16 cellular contexts compared by ENCODE assay signal in the genomic region with DNA sequence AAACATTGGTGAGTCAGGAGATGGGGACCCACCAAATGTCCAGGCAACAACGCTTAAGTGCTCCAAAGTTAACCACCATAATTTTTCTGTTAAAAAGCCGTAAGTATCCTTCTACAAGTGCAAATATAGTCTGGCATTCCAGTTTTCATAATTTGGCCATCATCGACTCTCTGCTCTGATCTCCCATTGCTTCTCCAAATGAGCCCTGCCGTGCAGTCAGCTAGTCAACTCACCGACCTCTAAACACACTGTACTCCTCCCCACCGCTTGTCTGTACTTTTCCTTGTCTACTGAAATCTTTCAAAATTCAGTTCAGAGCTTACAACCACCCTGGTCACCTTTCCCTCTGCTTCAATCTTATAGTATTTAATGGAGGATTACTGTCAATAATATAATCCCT. TPM values are rescaled to one million over a fixed set of nuclear protein-coding genes. Genes with fewer than 3 reads are reported as not detected.
A peak's percentile ranks its signal among the peaks of the same experiment; 100 is the strongest.
DNase-seq lines count a peak whose midpoint lies in the region; ATAC-seq, FAIRE-seq and TF ChIP-seq lines count a peak whose summit lies in the region.
"Had no signal": no experiment of that assay in that cellular context is flagged by ENCODE, and none has a peak within 500 bp of the region (broad histone marks: within the 10 kb centered on the region; RNA-seq: fewer than 3 reads in every experiment).

No MANE protein-coding gene starts in this region.

- H3K27ac ChIP-seq in GM12878 (ENCODE audit: control insufficient read depth, insufficient read depth) = 0 out of 2 replicates have a peak overlapping the region, but pooled peaks have one; percentile 0
- H3K27ac ChIP-seq in spleen = peak overlapping the region in 6 of 8 donors; percentile 2 to 83 (median 76)
- H3K27ac ChIP-seq: PC-9, tibial artery had no signal

- intact Hi-C loops in GM12878 (cut with micrococcal nuclease; ENCODE audit: unreplicated experiment) = no loop called here
- intact Hi-C loops in spleen (cut with DNase I; ENCODE audit: low total_unique reads) = no loop called here
- intact Hi-C loops in posterior vena cava (cut with DNase I) = no loop called here

- TF ChIP-seq EP300 in GM12878 (IDR thresholded peaks at IDR 0.05; ENCODE audit: borderline replicate concordance in 1 of 2, control insufficient read depth in 1 of 2, low read depth in 2 of 2, low read length in 2 of 2) = no peak

- H3K4me2 ChIP-seq in Loucy (ENCODE audit: low read depth, low read length, poor library complexity, severe bottlenecking) (peak overlapping the region; percentile 27), GM12878 (ENCODE audit: control insufficient read depth, insufficient read depth) (no peak overlapping the region)
- H3K4me2 ChIP-seq: PC-9 had no signal

- H3K27me3 ChIP-seq in Loucy (ENCODE audit: insufficient read depth, low read length, poor library complexity, severe bottlenecking) (no peaks in the 10 kb centered on the region), GM12878 (replicated peaks in 1 of 2; ENCODE audit: control insufficient read depth in 2 of 2, insufficient read depth in 2 of 2, low read length in 1 of 2) (no peaks in the 10 kb centered on the region), spleen (replicated peaks in 1 of 7) (no peaks in the 10 kb centered on the region)
- H3K27me3 ChIP-seq: tibial artery had no signal

- no peak overlapping the region for H3K4me3 Mint-ChIP-seq in activated T-cell treated with anti-CD3 and anti-CD28 coated beads, Interleukin-2, amount 50 U/mL, for 24 hours

- 41% methylated on average over 6 of the region's 6 CpGs for WGBS in GM12878 (ENCODE audit: insufficient coverage, insufficient replicate concordance, low lambda C conversion rate, missing lambda C conversion rate)
- WGBS in spleen, 5 donors = 76 to 88% (median 79%) methylated on average over 6 of the region's 6 CpGs

- no peak overlapping the region for H2AFZ ChIP-seq in Loucy (ENCODE audit: low read length)
- H2AFZ ChIP-seq in GM12878 (ENCODE audit: control insufficient read depth, low read depth, low read length) = no peak overlapping the region
- H2AFZ ChIP-seq: PC-9 had no signal

- RAD21 ChIA-PET in GM12878 (lab: Charles Lee; ENCODE audit: unreplicated experiment) = interaction anchor here (0.7 to 1.0 kb wide), 2 partner anchors 24 to 46 kb away, joined by 3 to 4 read pairs; no protein-coding TSS in a partner anchor

- in situ Hi-C loops in GM12878 (cut with MboI) = no loop called here

- FAIRE-seq in GM12878 (lab: Jason Lieb, UNC) = no peak
- FAIRE-seq: kidney had no signal

- SMC1A ChIA-PET in GM12878 (lab: Charles Lee; ENCODE audit: uncharacterized antibody, unreplicated experiment) = interaction anchor here (0.6 to 1.1 kb wide), 2 partner anchors 44 to 53 kb away, joined by 3 read pairs; no protein-coding TSS in a partner anchor

- CTCF ChIA-PET in GM12878 (lab: Yijun Ruan, JAX) = interaction anchor here (1.1 to 15.4 kb wide), 3 partner anchors 11 to 37 kb away, joined by 3 to 182 read pairs (median 4); no protein-coding TSS in a partner anchor

- peaks cover 87% of the 10 kb centered on the region for H3K4me1 ChIP-seq in Loucy (ENCODE audit: insufficient read depth, low read length, poor library complexity, severe bottlenecking)
- peaks cover 53% of the 10 kb centered on the region for H3K4me1 ChIP-seq in GM12878 (ENCODE audit: control insufficient read depth, insufficient read depth, low read length)
- peaks cover 57 to 100% (median 94%) of the 10 kb centered on the region in 6 donors for H3K4me1 ChIP-seq in spleen

- peaks cover 72% of the 10 kb centered on the region for H3K79me2 ChIP-seq in Loucy (ENCODE audit: insufficient read depth, low read length)
- H3K79me2 ChIP-seq in GM12878 (ENCODE audit: control insufficient read depth, insufficient read depth, low read length) = peaks cover 89% of the 10 kb centered on the region

- TF ChIP-seq RAD21 in GM12878 (IDR thresholded peaks at IDR 0.05; ENCODE audit: insufficient read depth, low read depth, low read length) = no peak

- H3K36me3 Mint-ChIP-seq in activated T-cell treated with anti-CD3 and anti-CD28 coated beads, Interleukin-2, amount 50 U/mL, for 24 hours (ENCODE audit: low read depth) = peaks cover 11% of the 10 kb centered on the region

- H3K27me3 Mint-ChIP-seq in activated T-cell treated with anti-CD3 and anti-CD28 coated beads, Interleukin-2, amount 50 U/mL, for 24 hours = no peaks in the 10 kb centered on the region

- POLR2A ChIA-PET in GM12878 (lab: Charles Lee) = interaction anchor here (0.5 to 1.7 kb wide), 4 partner anchors 16 to 88 kb away, joined by 3 to 6 read pairs (median 3); no protein-coding TSS in a partner anchor

- TF ChIP-seq CTCF in Loucy (conservative IDR thresholded peaks at IDR 0.05; ENCODE audit: low read length) (no peak), GM12878 (IDR thresholded peaks at IDR 0.05 in 2 of 3, conservative IDR thresholded peaks at IDR 0.05 in 1 of 3; ENCODE audit: control insufficient read depth in 2 of 3, extremely low read depth in 1 of 3, insufficient read depth in 1 of 3, low read depth in 3 of 3, low read length in 3 of 3) (no peak), spleen (IDR thresholded peaks at IDR 0.05 in 8 of 11, conservative IDR thresholded peaks at IDR 0.05 in 3 of 11) (no peak)

- TSS peak; percentile 42 for BruUV-seq in GM12878 (replicated peaks; lab: Mats Ljungman, UMichigan)

- peak overlapping the region; percentile 91 for H3K27ac Mint-ChIP-seq in activated T-cell treated with anti-CD3 and anti-CD28 coated beads, Interleukin-2, amount 50 U/mL, for 24 hours

- no peaks in the 10 kb centered on the region for H3K36me3 ChIP-seq in Loucy (ENCODE audit: insufficient read depth, low read length)
- H3K36me3 ChIP-seq in GM12878 (ENCODE audit: control insufficient read depth in 2 of 2, insufficient read depth in 2 of 2, low read length in 1 of 2) = peaks cover 1 to 7% of the 10 kb centered on the region in 2 experiments; a peak in 3 of 4 replicates
- no peaks in the 10 kb centered on the region for H3K36me3 ChIP-seq in spleen
- H3K36me3 ChIP-seq: tibial artery had no signal

- TF ChIP-seq POLR2A in GM12878 (IDR thresholded peaks at IDR 0.05; ENCODE audit: low read depth, low read length) = no peak
- TF ChIP-seq POLR2A in spleen (IDR thresholded peaks at IDR 0.05) = no peak

- H3K4me1 Mint-ChIP-seq in activated T-cell treated with anti-CD3 and anti-CD28 coated beads, Interleukin-2, amount 50 U/mL, for 24 hours (ENCODE audit: low read depth) = peaks cover 85% of the 10 kb centered on the region

- H3K9me2 ChIP-seq in Loucy (replicated peaks; ENCODE audit: low read depth, low read length) = no peaks in the 10 kb centered on the region

- no peaks in the 10 kb centered on the region for H4K20me1 ChIP-seq in Loucy (ENCODE audit: insufficient read depth, low read length, poor library complexity, severe bottlenecking)
- H4K20me1 ChIP-seq in GM12878 (ENCODE audit: control insufficient read depth, insufficient read depth) = no peaks in the 10 kb centered on the region

- H3K9ac ChIP-seq in Loucy (ENCODE audit: low read depth, low read length, poor library complexity, severe bottlenecking) = peak overlapping the region; percentile 48
- no peak overlapping the region for H3K9ac ChIP-seq in GM12878 (ENCODE audit: control insufficient read depth, insufficient read depth, low read length)

- H3K9me3 ChIP-seq in Loucy (ENCODE audit: insufficient read depth, low read depth, low read length) = no peaks in the 10 kb centered on the region
- no peaks in the 10 kb centered on the region for H3K9me3 ChIP-seq in GM12878 (replicated peaks; ENCODE audit: control insufficient read depth, insufficient read depth, low read length)
- H3K9me3 ChIP-seq in spleen = no peaks in the 10 kb centered on the region
- H3K9me3 ChIP-seq: tibial artery had no signal

- no peaks in the 10 kb centered on the region for H3K9me3 Mint-ChIP-seq in activated T-cell treated with anti-CD3 and anti-CD28 coated beads, Interleukin-2, amount 50 U/mL, for 24 hours

- H3F3A ChIP-seq in Loucy (ENCODE audit: low read depth) = peaks cover 30% of the 10 kb centered on the region

- no peak for ATAC-seq in GM12878

- no peak for DNase-seq in activated T-cell treated with anti-CD3 and anti-CD28 coated beads, Interleukin-2, amount 50 U/mL, for 24 hours
- no peak for DNase-seq in activated T-cell treated with anti-CD3 and anti-CD28 coated beads, Interleukin-2, amount 50 U/mL, for 48 hours
- DNase-seq in GM12878 (ENCODE audit: low read depth, low spot score) (no peak), spleen (no peak), NCI-H2196 treated with DMSO at 0.1 percent for 48 hours (lab: John Stamatoyannopoulos, UW; ENCODE audit: unreplicated experiment) (no peak), globus pallidus (ENCODE audit: low spot score) (no peak), posterior vena cava (ENCODE audit: low spot score) (no peak)
- DNase-seq: activated CD4-positive, alpha-beta T cell treated with anti-CD3 and anti-CD28 coated beads, Interleukin-2, amount 50 U/mL, for 4 hours; central memory CD4-positive, alpha-beta T cell; kidney; NCI-H1105 treated with DMSO at 0.1 percent for 48 hours; NCI-H226; PC-9; SW 1271; tibial artery had no signal

- H3K4me3 ChIP-seq in Loucy (ENCODE audit: low read length, poor library complexity, severe bottlenecking) = no peak overlapping the region
- H3K4me3 ChIP-seq in GM12878 = no peak overlapping the region
- H3K4me3 ChIP-seq in spleen = no peak overlapping the region
- H3K4me3 ChIP-seq: PC-9, tibial artery had no signal

RNA-seq across cellular contexts. Expression of a gene that starts 52.6 kb away (rescaled TPM):
- total RNA-seq in GM12878 (2013; cell fraction: nucleolus; rRNA removed) = 89.0 and 97.1 TPM in 2 replicates
- total RNA-seq in GM12878 (2014; rRNA removed) = 55.6 and 58.3 TPM in 2 replicates
- 39.7 and 49.1 TPM in 2 replicates for total RNA-seq in GM12878 (2014; rRNA removed; fragmentation: Illumina TruSeq; extraction: Trizol)
- total RNA-seq in GM12878 (2021) = 59.6 and 60.6 TPM in 2 replicates
- polyA plus RNA-seq in GM12878 (2011; ENCODE audit: low read depth) = 19.4 TPM
- 28.3 and 39.2 TPM in 2 replicates for polyA plus RNA-seq in GM12878 (2011; rRNA removed)
- 62.0 and 77.9 TPM in 2 replicates for polyA plus RNA-seq in GM12878 (2011; cell fraction: cytosol; rRNA removed)
- polyA plus RNA-seq in GM12878 (2011; cell fraction: nucleus; rRNA removed) = 63.2 and 65.7 TPM in 2 replicates
- polyA plus RNA-seq in GM12878 (2012) = 31.7 and 40.1 TPM in 2 replicates
- 24.1 and 45.5 TPM in 2 replicates for polyA plus RNA-seq in GM12878 (2014; fragmentation: Illumina TruSeq; extraction: Trizol)
- polyA plus RNA-seq in GM12878 (2014; fragmentation: Nextera tagmentation; extraction: Ambion mirVana) = 10 to 100 TPM; 32.9 to 43.1 TPM
- 68.5 and 69.4 TPM in 2 replicates for polyA plus RNA-seq in GM12878 (2014; rRNA removed)
- 10 to 100 TPM; 77.0 to 91.6 TPM for polyA plus RNA-seq in GM12878 (2016; fragmentation: Nextera tagmentation; extraction: Ambion mirVana)
- polyA minus RNA-seq in GM12878 (2011; rRNA and poly(A)+ RNA removed) = 27.9 and 43.7 TPM in 2 replicates
- 16.3 and 17.8 TPM in 2 replicates for polyA minus RNA-seq in GM12878 (2011; cell fraction: cytosol; rRNA and poly(A)+ RNA removed)
- polyA minus RNA-seq in GM12878 (2011; cell fraction: nucleus; rRNA and poly(A)+ RNA removed) = 19.6 and 37.5 TPM in 2 replicates
- 10 to 100 TPM; 12.4 to 32.5 (median 19.1) TPM for total RNA-seq in spleen
- polyA plus RNA-seq in spleen = 10 to 100 TPM; 18.5 to 21.2 (median 19.2) TPM
- total RNA-seq in posterior vena cava = 10 to 100 TPM in 1 of 2 donors, 1 to 10 TPM in 1; 9.9 to 14.6 TPM
